ENCODE assay signal across 15 cellular contexts in genomic region chr7:3432916-3433315, GRCh38.
"Had no signal": no experiment of that assay in that cellular context is flagged by ENCODE, and none has a peak within 500 bp of the region (broad histone marks: within the 10 kb centered on the region; RNA-seq: fewer than 3 reads in every experiment).

No MANE protein-coding gene starts in this region.

- ATAC-seq: activated CD8-positive, alpha-beta memory T cell treated with anti-CD3 and anti-CD28 coated beads, Interleukin-2, amount 10 ng/mL, durations not matched to agents 7 days and 5 days; pancreas; T-helper 17 cell had no signal

- DNase-seq: activated CD4-positive, alpha-beta T cell treated with anti-CD3 and anti-CD28 coated beads, Interleukin-2, amount 50 U/mL, for 48 hours; activated CD8-positive, alpha-beta memory T cell treated with anti-CD3 and anti-CD28 coated beads, Interleukin-2, amount 10 ng/mL, durations not matched to agents 7 days and 5 days; activated naive CD4-positive, alpha-beta T cell treated with anti-CD3 and anti-CD28 coated beads, Interleukin-2, amount 10 ng/mL, durations not matched to agents 7 days and 5 days; activated T-cell treated with anti-CD3 and anti-CD28 coated beads, Interleukin-2, amount 50 U/mL, for 24 hours; naive B cell; pancreas; stimulated activated CD4-positive, alpha-beta T cell treated with anti-CD3 and anti-CD28 coated beads, Interleukin-4, amount 100 ng/mL, for 24 hours; stimulated activated naive CD4-positive, alpha-beta T cell; substantia nigra; T-helper 17 cell; WERI-Rb-1 had no signal

- H3K4me3 ChIP-seq: cardiac muscle cell, lung, neural progenitor cell, pancreas, tibial nerve had no signal
